ENCODE assay signal across 1 cellular context in genomic region chr14:89139404-89140247, GRCh38.
TF ChIP-seq lines count a peak whose summit lies in the region.

No MANE protein-coding gene starts in this region.

TF ChIP-seq in H1, 55 proteins besides CTCF, POLR2A, EP300 and RAD21 (continued from another document):
- TF ChIP-seq MAFK (IDR thresholded peaks at IDR 0.05; ENCODE audit: low read depth, low read length) (peak; percentile 58; the same call in 1 of the 2 replicates), KDM1A (IDR thresholded peaks at IDR 0.05; ENCODE audit: borderline replicate concordance, low read length) (0 out of 2 replicates have a peak, but pooled peaks have one; percentile 4), CEBPB (IDR thresholded peaks at IDR 0.05; ENCODE audit: low read depth, low read length) (no peak), SIN3A (conservative IDR thresholded peaks at IDR 0.05 in 1 of 2, IDR thresholded peaks at IDR 0.05 in 1 of 2; ENCODE audit: low read depth in 1 of 2, low read length in 2 of 2) (0 out of 4 replicates have a peak, but pooled peaks of 1 of the 2 experiments have one; percentile 37), BACH1 (IDR thresholded peaks at IDR 0.05; ENCODE audit: low read length) (peak; percentile 58; the same call in 1 of the 2 replicates), ASH2L (IDR thresholded peaks at IDR 0.05; ENCODE audit: low read length) (no peak), CREB1 (IDR thresholded peaks at IDR 0.05) (no peak)
